1 cellular context compared by ENCODE assay signal in genomic region chr10:73591578-73591902, GRCh38.
A peak's percentile ranks its signal among the peaks of the same experiment; 100 is the strongest.
TF ChIP-seq lines count a peak whose summit lies in the region.

No MANE protein-coding gene starts in this region.

TF ChIP-seq in HCT116, 20 proteins besides CTCF, POLR2A, EP300 and RAD21 (continued from another document):
- no peak for TF ChIP-seq REST (IDR thresholded peaks at IDR 0.05; ENCODE audit: low read depth)
- TF ChIP-seq ZFX (IDR thresholded peaks at IDR 0.05), result no peak
- TF ChIP-seq MAX (IDR thresholded peaks at IDR 0.05), result no peak
- TF ChIP-seq CBX3 (IDR thresholded peaks at IDR 0.05; ENCODE audit: low read depth), result no peak
- 0 out of 2 replicates have a peak, but pooled peaks have one; percentile 9 for TF ChIP-seq SP1 (IDR thresholded peaks at IDR 0.05; ENCODE audit: low read depth)
- TF ChIP-seq EZH2 (IDR thresholded peaks at IDR 0.05), result no peak
